ENCODE assay signal across 25 cellular contexts in genomic region chr1:230940848-230941247, GRCh38. TPM values are rescaled to one million over a fixed set of nuclear protein-coding genes. Genes with fewer than 3 reads are reported as not detected.
A peak's percentile ranks its signal among the peaks of the same experiment; 100 is the strongest.
DNase-seq lines count a peak whose midpoint lies in the region; ATAC-seq, FAIRE-seq and TF ChIP-seq lines count a peak whose summit lies in the region.
"Had no signal": no experiment of that assay in that cellular context is flagged by ENCODE, and none has a peak within 500 bp of the region (broad histone marks: within the 10 kb centered on the region; RNA-seq: fewer than 3 reads in every experiment).

No MANE protein-coding gene starts in this region.

- H3K9me3 ChIP-seq in adipocyte (ENCODE audit: control insufficient read depth, low read length): no peaks in the 10 kb centered on the region
- no peaks in the 10 kb centered on the region for H3K9me3 ChIP-seq in smooth muscle cell (replicated peaks; ENCODE audit: low read depth)
- H3K9me3 ChIP-seq: gastroesophageal sphincter, mucosa of descending colon, right atrium auricular region, SJSA1 had no signal

- no peak overlapping the region for H3K27ac Mint-ChIP-seq in stimulated activated naive B cell treated with anti-CD40 and anti-IgM and Interleukin-4, amounts not matched to agents 10 μg/mL and 1 μg/mL and 100 μg/mL, for 72 hours
- H3K27ac Mint-ChIP-seq: activated T-helper 2 cell treated with anti-CD3 and anti-CD28 coated beads, Interferon-gamma antibody, Interleukin-2, Interleukin-4, amounts not matched to agents 10 μg/mL and 5 μg/mL and 100 μg/mL, durations not matched to agents 14 hours and 24 hours and 36 hours; B cell had no signal

- no peak overlapping the region for H2AFZ ChIP-seq in smooth muscle cell (ENCODE audit: low read depth)

- peak; percentile 74 for FAIRE-seq in D721Med (lab: Jason Lieb, UNC)
- FAIRE-seq: GM12891, HTR-8/SVneo, urothelium cell line had no signal

- no peak overlapping the region for H3K4me3 Mint-ChIP-seq in stimulated activated naive B cell treated with anti-CD40 and anti-IgM and Interleukin-4, amounts not matched to agents 10 μg/mL and 1 μg/mL and 100 μg/mL, for 72 hours
- H3K4me3 Mint-ChIP-seq: B cell; central memory CD8-positive, alpha-beta T cell had no signal

- peaks cover 35 to 47% of the 10 kb centered on the region in 2 donors for H3K36me3 Mint-ChIP-seq in stimulated activated naive B cell treated with anti-CD40 and anti-IgM and Interleukin-4, amounts not matched to agents 10 μg/mL and 1 μg/mL and 100 μg/mL, for 72 hours

- no peaks in the 10 kb centered on the region for H3K79me2 ChIP-seq in smooth muscle cell (ENCODE audit: low read depth)

- H3K27ac ChIP-seq in smooth muscle cell (ENCODE audit: low read depth): peak overlapping the region; percentile 50
- H3K27ac ChIP-seq: gastroesophageal sphincter, left lung, right atrium auricular region, SJSA1 had no signal

- H3K4me1 ChIP-seq in adipocyte (ENCODE audit: control insufficient read depth, insufficient read depth, low read length): peaks cover 41% of the 10 kb centered on the region
- H3K4me1 ChIP-seq in smooth muscle cell (ENCODE audit: low read depth): no peaks in the 10 kb centered on the region
- H3K4me1 ChIP-seq: left lung, right atrium auricular region had no signal

- H3K4me1 Mint-ChIP-seq in stimulated activated naive B cell treated with anti-CD40 and anti-IgM and Interleukin-4, amounts not matched to agents 10 μg/mL and 1 μg/mL and 100 μg/mL, for 72 hours: peaks cover 6 to 10% of the 10 kb centered on the region in 2 donors
- H3K4me1 Mint-ChIP-seq: B cell had no signal

- peak overlapping the region; percentile 25 for H3K4me2 ChIP-seq in smooth muscle cell

- no peaks in the 10 kb centered on the region for H3K9me3 Mint-ChIP-seq in stimulated activated naive B cell treated with anti-CD40 and anti-IgM and Interleukin-4, amounts not matched to agents 10 μg/mL and 1 μg/mL and 100 μg/mL, for 72 hours
- H3K9me3 Mint-ChIP-seq: activated T-helper 2 cell treated with anti-CD3 and anti-CD28 coated beads, Interferon-gamma antibody, Interleukin-2, Interleukin-4, amounts not matched to agents 10 μg/mL and 5 μg/mL and 100 μg/mL, durations not matched to agents 14 hours and 24 hours and 36 hours; central memory CD8-positive, alpha-beta T cell had no signal

- H3K27me3 Mint-ChIP-seq in stimulated activated naive B cell treated with anti-CD40 and anti-IgM and Interleukin-4, amounts not matched to agents 10 μg/mL and 1 μg/mL and 100 μg/mL, for 72 hours: no peaks in the 10 kb centered on the region
- H3K27me3 Mint-ChIP-seq: B cell; central memory CD8-positive, alpha-beta T cell had no signal

- H3K9ac ChIP-seq in adipocyte (ENCODE audit: low read length): peak overlapping the region; percentile 41
- no peak overlapping the region for H3K9ac ChIP-seq in smooth muscle cell (ENCODE audit: low read depth)

- no peaks in the 10 kb centered on the region for H4K20me1 ChIP-seq in smooth muscle cell (ENCODE audit: low read depth)

- ATAC-seq in stimulated activated naive B cell treated with anti-CD40 and anti-IgM and Interleukin-4, amounts not matched to agents 10 μg/mL and 1 μg/mL and 100 μg/mL, for 72 hours (replicated peaks): no peak
- ATAC-seq: activated CD4-positive, CD25-positive, alpha-beta regulatory T cell treated with anti-CD3 and anti-CD28 coated beads, Interleukin-2, amount 50 U/mL, for 24 hours; gastroesophageal sphincter; left lung; mucosa of descending colon had no signal

- H3K4me3 ChIP-seq in adipocyte (ENCODE audit: low read length) (peak overlapping the region; percentile 45), fibroblast of mammary gland (ENCODE audit: control insufficient read depth, low read depth, low read length) (no peak overlapping the region), smooth muscle cell (no peak overlapping the region)
- H3K4me3 ChIP-seq: gastroesophageal sphincter, left lung, mucosa of descending colon, right atrium auricular region, SJSA1 had no signal

- DNase-seq in D721Med (ENCODE audit: insufficient read length, low spot score) (no peak), adipocyte (ENCODE audit: low read depth) (peak; percentile 66), fibroblast of mammary gland (ENCODE audit: low read depth) (peak; percentile 45), smooth muscle cell (lab: John Stamatoyannopoulos, UW; ENCODE audit: unreplicated experiment) (no peak), NCI-H1930 (lab: John Stamatoyannopoulos, UW) (no peak), mucosa of gallbladder (ENCODE audit: low spot score) (no peak), NCI-H2171 (lab: John Stamatoyannopoulos, UW) (no peak)
- no peak for DNase-seq in stimulated activated naive B cell treated with anti-CD40 and anti-IgM and Interleukin-4, amounts not matched to agents 10 μg/mL and 1 μg/mL and 100 μg/mL, for 72 hours
- DNase-seq: GF-D8; left lung; mucosa of descending colon; NCI-H1417 treated with DMSO at 0.1 percent for 48 hours; NCI-H69; stimulated activated CD4-positive, alpha-beta T cell treated with anti-CD3 and anti-CD28 coated beads, Interleukin-1b, Interleukin-23, amount 100 ng/mL, for 48 hours; T-helper 9 cell had no signal

- H3F3A ChIP-seq in smooth muscle cell (ENCODE audit: low read depth): no peaks in the 10 kb centered on the region

- 57% methylated on average over 1 of the region's 1 CpG for WGBS in smooth muscle cell (ENCODE audit: low lambda C conversion rate)

- peaks cover 5% of the 10 kb centered on the region for H3K36me3 ChIP-seq in adipocyte (ENCODE audit: control insufficient read depth, insufficient read depth, low read length, severe bottlenecking)
- H3K36me3 ChIP-seq in smooth muscle cell (ENCODE audit: low read depth): no peaks in the 10 kb centered on the region
- H3K36me3 ChIP-seq: SJSA1 had no signal

- TF ChIP-seq CTCF in D721Med (IDR thresholded peaks at IDR 0.05; ENCODE audit: insufficient read depth, missing control alignments): no peak
- TF ChIP-seq CTCF in fibroblast of mammary gland (conservative IDR thresholded peaks at IDR 0.05; ENCODE audit: control insufficient read depth, insufficient read depth, low read depth, low read length): no peak
- TF ChIP-seq CTCF in smooth muscle cell (IDR thresholded peaks at IDR 0.05; ENCODE audit: borderline replicate concordance, insufficient read depth, poor library complexity, severe bottlenecking): no peak

- no peaks in the 10 kb centered on the region for H3K27me3 ChIP-seq in adipocyte (replicated peaks; ENCODE audit: control insufficient read depth, insufficient read depth, low read length)
- H3K27me3 ChIP-seq in smooth muscle cell (ENCODE audit: low read depth): no peaks in the 10 kb centered on the region
- H3K27me3 ChIP-seq: gastroesophageal sphincter, left lung, right atrium auricular region, SJSA1 had no signal

RNA-seq across cellular contexts. Expression of gene TTC13, which starts 37.8 kb away (rescaled TPM):
- 9.1 and 9.5 TPM in 2 replicates for total RNA-seq in smooth muscle cell
- 5.6 and 6.7 TPM in 2 replicates for polyA plus RNA-seq in smooth muscle cell
- total RNA-seq in mucosa of gallbladder: 18.4 TPM

RNA-seq across cellular contexts. Expression of gene ARV1, which starts 38.0 kb away (rescaled TPM):
- total RNA-seq in smooth muscle cell (7.4 and 15.8 TPM in 2 replicates), mucosa of gallbladder (24.3 TPM)
- 12.5 and 12.8 TPM in 2 replicates for polyA plus RNA-seq in smooth muscle cell

Comparison
In these comparisons a context has a peak if more than half of its experiments do, and no peak if none do; other contexts are left out.
1. DNase-seq: peak in adipocyte (single experiment) and fibroblast of mammary gland (single experiment); none in D721Med (single experiment), smooth muscle cell (single experiment), NCI-H1930 (0 of 2), stimulated activated naive B cell treated with anti-CD40 and anti-IgM and Interleukin-4, amounts not matched to agents 10 μg/mL and 1 μg/mL and 100 μg/mL, for 72 hours (single experiment), mucosa of gallbladder (single experiment) and NCI-H2171 (single experiment).